ENCODE assay signal across 10 cellular contexts in the genomic region with DNA sequence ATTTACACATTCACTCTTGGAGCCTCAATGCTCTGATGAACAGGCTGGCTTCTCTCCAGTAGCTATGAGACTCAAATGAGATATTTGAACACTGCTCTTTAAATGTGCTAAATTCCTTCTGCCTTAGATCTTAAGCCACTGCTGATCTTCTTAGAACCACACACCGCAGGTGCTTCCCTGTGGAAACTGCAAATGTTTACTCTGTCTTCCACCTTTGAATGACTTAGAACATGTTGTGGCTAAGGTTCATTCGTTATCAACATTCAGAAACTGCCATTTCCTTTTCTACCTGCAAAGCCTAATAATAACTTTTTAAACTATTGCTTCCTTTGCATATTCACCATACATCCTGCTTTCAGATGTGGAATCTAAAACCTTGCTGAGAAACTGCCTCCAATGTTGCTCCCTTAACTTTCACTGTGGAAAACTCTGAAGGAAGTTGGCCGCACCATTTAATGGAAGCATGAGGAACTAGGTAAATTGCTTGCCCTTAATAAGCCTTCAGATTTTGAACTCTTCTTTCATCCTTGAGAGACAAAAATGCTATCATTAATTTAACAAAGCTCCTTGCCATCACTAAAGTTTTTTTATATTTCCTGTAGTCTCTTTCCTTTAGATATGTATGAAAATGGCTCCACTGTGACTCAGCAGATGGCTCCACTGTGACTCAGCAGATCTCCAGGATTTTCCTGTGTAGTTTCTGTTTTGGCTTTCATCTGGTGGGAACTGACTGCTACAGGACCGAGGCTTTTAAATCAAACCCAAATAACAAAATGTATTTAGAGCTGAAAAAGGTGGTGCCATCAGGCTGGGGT.
DNase-seq lines count a peak whose midpoint lies in the region; ATAC-seq, FAIRE-seq and TF ChIP-seq lines count a peak whose summit lies in the region.
"Had no signal": no experiment of that assay in that cellular context is flagged by ENCODE, and none has a peak within 500 bp of the region (broad histone marks: within the 10 kb centered on the region; RNA-seq: fewer than 3 reads in every experiment).

No MANE protein-coding gene starts in this region.

- DNase-seq in A549 (ENCODE audit: low read depth in 1 of 2, low spot score in 1 of 2) (peak in 1 of 2 experiments; percentile 68), GM18507 (ENCODE audit: extremely low spot score, insufficient read length, low read depth) (no peak), T follicular helper cell (ENCODE audit: low read depth) (peak; percentile 10), NCI-H2029 (lab: John Stamatoyannopoulos, UW) (no peak), HuH-7.5 (ENCODE audit: low spot score) (no peak)
- DNase-seq: NCI-H446 treated with DMSO at 0.1 percent for 48 hours had no signal

- no peak for TF ChIP-seq CTCF in A549 (IDR thresholded peaks at IDR 0.05)

- H3K4me3 ChIP-seq in A549, result no peak overlapping the region

- H3K27ac ChIP-seq in A549, result peak overlapping the region; percentile 50 to 80

- H3K4me2 ChIP-seq in A549, result no peak overlapping the region

- peaks cover 14% of the 10 kb centered on the region for H3K9me3 ChIP-seq in A549

- H3K4me1 ChIP-seq in A549, result peaks cover 46% of the 10 kb centered on the region

- no peak for ATAC-seq in A549
- peak; percentile 73 for ATAC-seq in esophagus mucosa
- ATAC-seq in HG02981 (IDR thresholded peaks at IDR 0.05; ENCODE audit: unreplicated experiment), result no peak
- no peak for ATAC-seq in HG02885 (IDR thresholded peaks at IDR 0.05; ENCODE audit: poor library complexity, unreplicated experiment)
- ATAC-seq: sciatic nerve had no signal

- no peak for TF ChIP-seq RAD21 in A549 (conservative IDR thresholded peaks at IDR 0.05 in 1 of 2, IDR thresholded peaks at IDR 0.05 in 1 of 2)

- no peak for TF ChIP-seq POLR2A in A549 (IDR thresholded peaks at IDR 0.05; ENCODE audit: low read length)

- POLR2A ChIA-PET in A549 (lab: Yijun Ruan, JAX), result no interaction called here

- FAIRE-seq in A549 (lab: Jason Lieb, UNC) (no peak), GM18507 (lab: Jason Lieb, UNC) (peak; percentile 12)

- 54% methylated on average over 4 of the region's 4 CpGs for WGBS in A549 (ENCODE audit: missing lambda C conversion rate)

- TF ChIP-seq EP300 in A549 (IDR thresholded peaks at IDR 0.05), result no peak

- CTCF ChIA-PET in A549 (lab: Yijun Ruan, JAX), result interaction anchor here (0.5 to 2.6 kb wide), 3 partner anchors 18 to 296 kb away, joined by 3 to 7 read pairs (median 3); no protein-coding TSS in a partner anchor

TF ChIP-seq in A549, 52 proteins besides CTCF, POLR2A, EP300 and RAD21:
- peak; percentile 33; the same call in 1 of the 2 replicates for TF ChIP-seq EHF (CRISPR knock-in tag; IDR thresholded peaks at IDR 0.05)
- no peak for TF ChIP-seq FOSL2 (IDR thresholded peaks at IDR 0.05)
- peak; percentile 64 for TF ChIP-seq FOSL2 (CRISPR knock-in tag; IDR thresholded peaks at IDR 0.05)
- TF ChIP-seq, protein P1, sequence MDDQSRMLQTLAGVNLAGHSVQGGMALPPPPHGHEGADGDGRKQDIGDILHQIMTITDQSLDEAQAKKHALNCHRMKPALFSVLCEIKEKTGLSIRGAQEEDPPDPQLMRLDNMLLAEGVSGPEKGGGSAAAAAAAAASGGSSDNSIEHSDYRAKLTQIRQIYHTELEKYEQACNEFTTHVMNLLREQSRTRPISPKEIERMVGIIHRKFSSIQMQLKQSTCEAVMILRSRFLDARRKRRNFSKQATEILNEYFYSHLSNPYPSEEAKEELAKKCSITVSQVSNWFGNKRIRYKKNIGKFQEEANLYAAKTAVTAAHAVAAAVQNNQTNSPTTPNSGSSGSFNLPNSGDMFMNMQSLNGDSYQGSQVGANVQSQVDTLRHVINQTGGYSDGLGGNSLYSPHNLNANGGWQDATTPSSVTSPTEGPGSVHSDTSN (IDR thresholded peaks at IDR 0.05), result no peak
- TF ChIP-seq ZSCAN20 (CRISPR knock-in tag; IDR thresholded peaks at IDR 0.05), result 0 out of 2 replicates have a peak, but pooled peaks have one; percentile 52
- TF ChIP-seq ZNF302 (CRISPR knock-in tag; IDR thresholded peaks at IDR 0.05), result peak; percentile 54; the same call in 1 of the 2 replicates
- no peak for TF ChIP-seq RNF2 (IDR thresholded peaks at IDR 0.05; ENCODE audit: borderline replicate concordance, low read depth)
- TF ChIP-seq HOXB13 (CRISPR knock-in tag; IDR thresholded peaks at IDR 0.05; ENCODE audit: low read depth), result peak; percentile 4; the same call in 1 of the 2 replicates
- TF ChIP-seq MAFK (IDR thresholded peaks at IDR 0.05; ENCODE audit: partially characterized antibody), result peak; percentile 98
- TF ChIP-seq, protein P2, sequence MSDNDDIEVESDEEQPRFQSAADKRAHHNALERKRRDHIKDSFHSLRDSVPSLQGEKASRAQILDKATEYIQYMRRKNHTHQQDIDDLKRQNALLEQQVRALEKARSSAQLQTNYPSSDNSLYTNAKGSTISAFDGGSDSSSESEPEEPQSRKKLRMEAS (IDR thresholded peaks at IDR 0.05), result no peak
- TF ChIP-seq FOXS1 (CRISPR knock-in tag; IDR thresholded peaks at IDR 0.05), result no peak
- peak; percentile 93 for TF ChIP-seq NFE2L2 (conservative IDR thresholded peaks at IDR 0.05; ENCODE audit: low read length)
